Comparison of ENCODE assay signal across 20 cellular contexts in the genomic region with DNA sequence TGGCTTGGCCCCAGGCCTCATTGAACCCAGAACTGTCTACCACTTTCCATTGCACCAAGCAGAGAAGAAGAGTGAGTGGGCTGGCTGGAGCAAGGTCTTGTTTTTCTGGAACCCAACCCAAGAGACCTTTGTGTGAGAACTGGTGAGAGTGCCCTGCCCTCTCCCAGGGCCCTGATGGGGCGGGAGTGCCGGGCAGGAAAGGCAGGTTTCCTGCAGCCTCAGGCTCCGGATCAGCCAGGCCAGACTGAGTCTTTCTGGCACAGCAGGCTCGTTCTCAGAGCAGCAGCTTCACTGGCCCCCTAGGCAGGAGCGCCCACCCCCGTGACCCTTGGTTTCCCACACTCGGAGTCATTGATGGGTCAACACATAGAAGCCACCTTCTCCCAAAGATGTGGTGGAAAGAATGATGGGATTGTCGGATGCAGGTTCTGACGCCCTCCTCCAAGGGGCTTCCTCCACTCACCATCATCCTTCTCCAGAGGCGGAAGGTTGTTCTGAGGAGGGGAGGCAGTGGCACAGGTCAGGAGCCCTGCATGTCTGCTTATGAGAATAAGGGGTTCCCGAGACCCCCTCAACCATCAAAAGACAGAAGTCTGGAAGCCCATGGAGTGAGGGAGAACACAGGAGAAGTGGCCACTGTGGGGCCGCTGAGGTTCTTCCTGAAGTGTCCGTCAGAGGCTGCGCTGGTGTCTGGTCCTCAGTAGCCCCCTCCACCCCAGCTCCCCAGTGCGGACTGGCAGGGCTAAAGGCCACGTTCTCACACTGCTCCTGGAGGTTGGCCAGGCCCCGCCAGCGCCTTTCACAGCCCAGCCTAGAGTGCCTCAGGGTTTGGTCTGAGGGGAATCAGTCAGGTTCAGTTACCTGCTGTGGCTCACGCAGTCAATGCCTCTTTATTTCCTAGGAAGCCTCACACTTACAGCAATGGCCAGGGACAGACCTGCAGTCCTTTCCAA.
A peak's percentile ranks its signal among the peaks of the same experiment; 100 is the strongest.
DNase-seq lines count a peak whose midpoint lies in the region; ATAC-seq and TF ChIP-seq lines count a peak whose summit lies in the region.
"Had no signal": no experiment of that assay in that cellular context is flagged by ENCODE, and none has a peak within 500 bp of the region (broad histone marks: within the 10 kb centered on the region; RNA-seq: fewer than 3 reads in every experiment).

No MANE protein-coding gene starts in this region.

- WGBS in right cardiac atrium, result 72% methylated on average over 19 of the region's 19 CpGs
- WGBS in esophagus squamous epithelium, 2 donors, result 48 to 60% methylated on average over 4 to 9 of the region's 19 CpGs
- no CpG with 5 or more reads among the region's 19 CpGs for WGBS in neuronal stem cell (ENCODE audit: extremely low coverage in 2 of 2, insufficient read length in 2 of 2, insufficient replicate concordance in 1 of 2), 2 donors

- H3K9me3 ChIP-seq in right cardiac atrium (ENCODE audit: control insufficient read depth, low read length) (no peaks in the 10 kb centered on the region), right atrium auricular region (no peaks in the 10 kb centered on the region), esophagus squamous epithelium (no peaks in the 10 kb centered on the region), neuronal stem cell (replicated peaks in 1 of 2; ENCODE audit: control insufficient read depth in 2 of 2, insufficient read depth in 1 of 2, low read depth in 1 of 2, low read length in 2 of 2) (peaks cover 0 to 3% of the 10 kb centered on the region in 2 donors)
- H3K9me3 ChIP-seq: neutrophil, uterus had no signal

- H3K4me2 ChIP-seq in neuronal stem cell (ENCODE audit: insufficient read depth, low read length, poor library complexity, severe bottlenecking), result no peak overlapping the region

- peak overlapping the region; percentile 10 for H3K14ac ChIP-seq in neuronal stem cell (ENCODE audit: low read length)

- TF ChIP-seq POLR2A in esophagus squamous epithelium (IDR thresholded peaks at IDR 0.05), result no peak

- H2AK5ac ChIP-seq in neuronal stem cell (ENCODE audit: low read depth, low read length), result peak overlapping the region; percentile 58

- no peaks in the 10 kb centered on the region for H3K79me1 ChIP-seq in neuronal stem cell (ENCODE audit: low read depth, low read length)

- H3K36me3 Mint-ChIP-seq in endothelial cell (ENCODE audit: low read depth, unreplicated experiment), result peaks cover 4% of the 10 kb centered on the region
- H3K36me3 Mint-ChIP-seq: IgD-negative memory B cell had no signal

- H3K23ac ChIP-seq in neuronal stem cell (ENCODE audit: low read depth, low read length, poor library complexity), result no peak overlapping the region

- H3K27me3 ChIP-seq in right cardiac atrium (ENCODE audit: control insufficient read depth, insufficient read depth), result no peaks in the 10 kb centered on the region
- H3K27me3 ChIP-seq in right atrium auricular region, result no peaks in the 10 kb centered on the region
- H3K27me3 ChIP-seq in esophagus squamous epithelium, result no peaks in the 10 kb centered on the region
- H3K27me3 ChIP-seq in neuronal stem cell (ENCODE audit: control insufficient read depth in 3 of 3, insufficient read depth in 3 of 3, low read depth in 1 of 3, low read length in 3 of 3), result peaks cover 0 to 3% (median 0%) of the 10 kb centered on the region in 3 experiments
- H3K27me3 ChIP-seq: neutrophil, uterus had no signal

- H3K4me1 ChIP-seq in right cardiac atrium (ENCODE audit: control insufficient read depth, insufficient read depth, low read length) (no peaks in the 10 kb centered on the region), right atrium auricular region (no peaks in the 10 kb centered on the region), esophagus squamous epithelium (peaks cover 25 to 78% (median 36%) of the 10 kb centered on the region in 3 donors), neuronal stem cell (ENCODE audit: control insufficient read depth in 2 of 2, insufficient read depth in 1 of 2, low read depth in 1 of 2, low read length in 2 of 2) (peaks cover 3 to 5% of the 10 kb centered on the region in 2 donors)
- H3K4me1 ChIP-seq: uterus had no signal

- no peak overlapping the region for H4K91ac ChIP-seq in neuronal stem cell (ENCODE audit: low read depth, low read length, poor library complexity)

- H4K8ac ChIP-seq in neuronal stem cell (ENCODE audit: low read depth, low read length), result no peak overlapping the region

- no peak for TF ChIP-seq CTCF in right atrium auricular region (IDR thresholded peaks at IDR 0.05)
- TF ChIP-seq CTCF in esophagus squamous epithelium (IDR thresholded peaks at IDR 0.05), result no peak
- TF ChIP-seq CTCF in endothelial cell (IDR thresholded peaks at IDR 0.05; ENCODE audit: unreplicated experiment), result no peak
- TF ChIP-seq CTCF in GM13976 (IDR thresholded peaks at IDR 0.05; ENCODE audit: borderline replicate concordance, control extremely low read depth, extremely low read depth, insufficient read depth, missing control alignments), result no peak

- DNase-seq in right cardiac atrium (no peak), right atrium auricular region (ENCODE audit: low spot score) (no peak), esophagus squamous epithelium (lab: John Stamatoyannopoulos, UW) (no peak), neuronal stem cell (ENCODE audit: low spot score) (no peak), endothelial cell (ENCODE audit: low spot score) (no peak), GM13976 (ENCODE audit: low spot score) (no peak), inferior parietal cortex (ENCODE audit: extremely low spot score) (no peak)
- DNase-seq: activated gamma-delta T cell treated with Interleukin-2 at 50 U/mL for 16 hours; caudate nucleus; EL; HFFc6; NCI-H748 treated with DMSO at 0.1 percent for 48 hours; stimulated activated CD4-positive, alpha-beta T cell treated with anti-CD3 and anti-CD28 coated beads, Interleukin-12 subunit alpha, Interleukin-12 subunit beta, amount 100 ng/mL, for 4 hours; uterus; WERI-Rb-1 had no signal

- H2BK15ac ChIP-seq in neuronal stem cell (ENCODE audit: low read length), result no peak overlapping the region

- in situ Hi-C loops in GM13976 (cut with MboI; ENCODE audit: low sequenced_read_pairs, unreplicated experiment), result no loop called here

- no peak overlapping the region for H2BK120ac ChIP-seq in neuronal stem cell (ENCODE audit: low read depth, low read length)

- no peak overlapping the region for H3K27ac Mint-ChIP-seq in endothelial cell (ENCODE audit: unreplicated experiment)
- H3K27ac Mint-ChIP-seq: HFFc6; IgD-negative memory B cell; T-helper 1 cell treated with Interleukin-12 subunit alpha and Interleukin-12 subunit beta and Interleukin-4 antibody, amounts not matched to agents 30 μg/mL and 1 μg/mL, for 36 hours had no signal

- no peak overlapping the region for H3K4me3 Mint-ChIP-seq in endothelial cell (ENCODE audit: unreplicated experiment)
- H3K4me3 Mint-ChIP-seq: HFFc6; IgD-negative memory B cell; T-helper 1 cell treated with Interleukin-12 subunit alpha and Interleukin-12 subunit beta and Interleukin-4 antibody, amounts not matched to agents 30 μg/mL and 1 μg/mL, for 36 hours had no signal

- peaks cover 6% of the 10 kb centered on the region for H3K27me3 Mint-ChIP-seq in endothelial cell (ENCODE audit: unreplicated experiment)

- no peak overlapping the region for H2BK12ac ChIP-seq in neuronal stem cell (ENCODE audit: low read length)

- H3K9me3 Mint-ChIP-seq in endothelial cell (ENCODE audit: unreplicated experiment), result no peaks in the 10 kb centered on the region
- H3K9me3 Mint-ChIP-seq: HFFc6; T-helper 1 cell treated with Interleukin-12 subunit alpha and Interleukin-12 subunit beta and Interleukin-4 antibody, amounts not matched to agents 30 μg/mL and 1 μg/mL, for 36 hours had no signal

- ATAC-seq in right cardiac atrium (peak; percentile 47 to 68), HG02642 (IDR thresholded peaks at IDR 0.05; ENCODE audit: poor library complexity, unreplicated experiment) (no peak)

- no peak overlapping the region for H2BK5ac ChIP-seq in neuronal stem cell (ENCODE audit: low read length)

- no peak overlapping the region for H3K4me3 ChIP-seq in right cardiac atrium (ENCODE audit: low read length)
- H3K4me3 ChIP-seq in right atrium auricular region, result no peak overlapping the region
- H3K4me3 ChIP-seq in esophagus squamous epithelium, result no peak overlapping the region
- no peak overlapping the region for H3K4me3 ChIP-seq in neuronal stem cell (ENCODE audit: low read length in 2 of 2)
- H3K4me3 ChIP-seq: uterus had no signal

- no peaks in the 10 kb centered on the region for H3K36me3 ChIP-seq in right atrium auricular region
- H3K36me3 ChIP-seq in esophagus squamous epithelium, result no peaks in the 10 kb centered on the region
- no peaks in the 10 kb centered on the region for H3K36me3 ChIP-seq in neuronal stem cell (replicated peaks in 1 of 2; ENCODE audit: control insufficient read depth in 2 of 2, insufficient read depth in 2 of 2, low read length in 2 of 2)
- H3K36me3 ChIP-seq: neutrophil, uterus, WERI-Rb-1 had no signal

- intact Hi-C loops in right cardiac atrium (cut with DNase I), result no loop called here
- intact Hi-C loops in esophagus squamous epithelium (cut with DNase I), result no loop called here

- peaks cover 28% of the 10 kb centered on the region for H3K4me1 Mint-ChIP-seq in endothelial cell (ENCODE audit: unreplicated experiment)
- H3K4me1 Mint-ChIP-seq: IgD-negative memory B cell had no signal

- peak overlapping the region; percentile 32 for H3K18ac ChIP-seq in neuronal stem cell (ENCODE audit: low read length)

- H3K4ac ChIP-seq in neuronal stem cell (ENCODE audit: low read length), result no peak overlapping the region

- H3K27ac ChIP-seq in right cardiac atrium (ENCODE audit: low read length), result no peak overlapping the region
- no peak overlapping the region for H3K27ac ChIP-seq in right atrium auricular region
- peak overlapping the region; percentile 73 to 89 (median 82) for H3K27ac ChIP-seq in esophagus squamous epithelium
- H3K27ac ChIP-seq in neuronal stem cell (replicated peaks; ENCODE audit: low read length), result no peak overlapping the region
- H3K27ac ChIP-seq: HL-60, neutrophil, uterus, WERI-Rb-1 had no signal

- no peak overlapping the region for H2AFZ ChIP-seq in neuronal stem cell (ENCODE audit: low read length)

- no peak overlapping the region for H3K9ac ChIP-seq in neuronal stem cell (ENCODE audit: low read depth, low read length, poor library complexity)

Comparison
In these comparisons a context has a peak if more than half of its experiments do, and no peak if none do; other contexts are left out.
1. H3K27ac ChIP-seq: peak in esophagus squamous epithelium (4 of 4); none in right cardiac atrium (single experiment), right atrium auricular region (0 of 2) and neuronal stem cell (single experiment).